8 cellular contexts compared by ENCODE assay signal in genomic region chr11:567629-568258, GRCh38. TPM values are rescaled to one million over a fixed set of nuclear protein-coding genes. Genes with fewer than 3 reads are reported as not detected.
A peak's percentile ranks its signal among the peaks of the same experiment; 100 is the strongest.
DNase-seq lines count a peak whose midpoint lies in the region; TF ChIP-seq lines count a peak whose summit lies in the region.

No MANE protein-coding gene starts in this region.

- H3K9me3 ChIP-seq in MG63: no peaks in the 10 kb centered on the region
- no peaks in the 10 kb centered on the region for H3K9me3 ChIP-seq in effector memory CD4-positive, alpha-beta T cell (ENCODE audit: control insufficient read depth, low read length)

- H3K9me3 Mint-ChIP-seq in neural crest cell: no peaks in the 10 kb centered on the region

- H3K36me3 ChIP-seq in MG63: no peaks in the 10 kb centered on the region; the same call in none of the 2 replicates
- H3K36me3 ChIP-seq in effector memory CD4-positive, alpha-beta T cell (ENCODE audit: control insufficient read depth, insufficient read depth, low read length): peaks cover 7% of the 10 kb centered on the region

- H3K27ac ChIP-seq in effector memory CD4-positive, alpha-beta T cell (ENCODE audit: insufficient read depth, low read length, poor library complexity, severe bottlenecking): no peak overlapping the region

- H3K27ac Mint-ChIP-seq in neural crest cell (ENCODE audit: unreplicated experiment): no peak overlapping the region

- peak overlapping the region; percentile 88 for H3K4me3 Mint-ChIP-seq in neural crest cell

- H3K4me3 ChIP-seq in GM12875 (ENCODE audit: low read depth, low read length): peak overlapping the region; percentile 69
- H3K4me3 ChIP-seq in MG63: peak overlapping the region; percentile 67
- no peak overlapping the region for H3K4me3 ChIP-seq in effector memory CD4-positive, alpha-beta T cell (ENCODE audit: insufficient read depth, low read depth, low read length, poor library complexity, severe bottlenecking)

- H3K4me1 Mint-ChIP-seq in neural crest cell: peaks cover 4% of the 10 kb centered on the region

- H3K4me1 ChIP-seq in effector memory CD4-positive, alpha-beta T cell (ENCODE audit: control insufficient read depth, insufficient read depth, low read length, poor library complexity, severe bottlenecking): peaks cover 8% of the 10 kb centered on the region

- TF ChIP-seq CTCF in GM12875 (IDR thresholded peaks at IDR 0.05; ENCODE audit: borderline replicate concordance, insufficient read depth, low read depth, low read length) (no peak), neural crest cell (conservative IDR thresholded peaks at IDR 0.05) (no peak), GM20000 (IDR thresholded peaks at IDR 0.05; ENCODE audit: extremely low read depth, missing control alignments) (no peak)

- H3K27me3 Mint-ChIP-seq in neural crest cell (ENCODE audit: low read depth): peaks cover 7% of the 10 kb centered on the region

- no peaks in the 10 kb centered on the region for H3K27me3 ChIP-seq in MG63
- no peaks in the 10 kb centered on the region for H3K27me3 ChIP-seq in effector memory CD4-positive, alpha-beta T cell (replicated peaks; ENCODE audit: control insufficient read depth, insufficient read depth, low read length, poor library complexity, severe bottlenecking)

- H3K36me3 Mint-ChIP-seq in neural crest cell (ENCODE audit: low read depth): no peaks in the 10 kb centered on the region

- DNase-seq in MG63 (no peak), neural crest cell (ENCODE audit: low read depth, low spot score) (no peak), OCI-M1 (lab: John Stamatoyannopoulos, UW) (no peak), GM20000 (ENCODE audit: low spot score) (no peak), NCI-H2196 (lab: John Stamatoyannopoulos, UW; ENCODE audit: unreplicated experiment) (no peak), NCI-H187 treated with DMSO at 0.1 percent for 48 hours (lab: John Stamatoyannopoulos, UW) (no peak)
- DNase-seq in effector memory CD4-positive, alpha-beta T cell: peak in 2 of 3 donors; percentile 33 to 37

RNA-seq across cellular contexts. Expression of gene RASSF7, which starts 7.0 kb away (rescaled TPM):
- total RNA-seq in MG63 (2014; rRNA removed; shearing (Covaris generic); ENCODE audit: low replicate concordance): 3.0 and 25.8 TPM in 2 replicates
- total RNA-seq in neural crest cell: 7.3 and 7.4 TPM in 2 replicates

RNA-seq across cellular contexts. Expression of gene LMNTD2, which starts 7.2 kb away (rescaled TPM):
- total RNA-seq in MG63 (2014; rRNA removed; shearing (Covaris generic); ENCODE audit: low replicate concordance): 0.20 and 0.30 TPM in 2 replicates
- 1.8 and 2.2 TPM in 2 replicates for total RNA-seq in neural crest cell

RNA-seq across cellular contexts. Expression of gene PHRF1, which starts 8.5 kb away (rescaled TPM):
- total RNA-seq in MG63 (2014; rRNA removed; shearing (Covaris generic); ENCODE audit: low replicate concordance): 35.4 and 55.2 TPM in 2 replicates
- 52.3 TPM in 2 replicates for total RNA-seq in neural crest cell

RNA-seq across cellular contexts. Expression of gene LRRC56, which starts 30.4 kb away (rescaled TPM):
- 0.63 TPM in 1 of 2 replicates, not detected in the other for total RNA-seq in MG63 (2014; rRNA removed; shearing (Covaris generic); ENCODE audit: low replicate concordance)
- 2.1 and 2.4 TPM in 2 replicates for total RNA-seq in neural crest cell

RNA-seq across cellular contexts. Expression of gene HRAS, which starts 32.4 kb away (rescaled TPM):
- total RNA-seq in MG63 (2014; rRNA removed; shearing (Covaris generic); ENCODE audit: low replicate concordance): 78.8 and 207 TPM in 2 replicates
- total RNA-seq in neural crest cell: 90.6 and 93.5 TPM in 2 replicates

Comparison
In these comparisons a context has a peak if more than half of its experiments do, and no peak if none do; other contexts are left out.
1. DNase-seq: peak in effector memory CD4-positive, alpha-beta T cell (2 of 3); none in MG63 (single experiment), neural crest cell (single experiment), OCI-M1 (single experiment), GM20000 (single experiment), NCI-H2196 (single experiment) and NCI-H187 treated with DMSO at 0.1 percent for 48 hours (single experiment).